8 cellular contexts compared by ENCODE assay signal in the genomic region with DNA sequence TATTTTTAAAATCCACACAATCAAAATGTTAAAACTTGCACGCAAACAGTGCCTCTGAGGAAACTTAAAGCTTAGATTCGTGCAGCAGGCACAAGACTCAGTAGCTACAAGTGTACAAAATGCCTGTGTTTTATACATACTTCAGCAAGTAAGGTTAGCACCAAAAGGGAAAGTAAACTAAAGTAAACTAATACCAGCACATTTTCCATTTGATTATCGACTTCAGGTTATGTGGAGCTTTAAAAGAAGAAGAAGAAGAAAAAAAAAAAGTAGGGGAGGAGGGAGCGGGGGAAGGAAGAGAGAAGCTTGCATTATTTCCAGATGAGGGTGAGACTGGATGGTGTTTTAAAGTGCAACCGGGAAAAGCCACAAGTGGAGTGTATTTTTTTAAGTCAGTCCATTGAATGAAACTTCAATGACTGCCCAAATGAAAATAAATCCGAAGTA. TPM values are rescaled to one million over a fixed set of nuclear protein-coding genes. Genes with fewer than 3 reads are reported as not detected.
DNase-seq lines count a peak whose midpoint lies in the region; TF ChIP-seq lines count a peak whose summit lies in the region.

No MANE protein-coding gene starts in this region.

- H3K27me3 Mint-ChIP-seq in CD8-positive, alpha-beta memory T cell = peaks cover 0 to 3% of the 10 kb centered on the region in 2 donors

- H3K4me1 ChIP-seq in CD8-positive, alpha-beta memory T cell (ENCODE audit: insufficient read depth, low read length) = peaks cover 20% of the 10 kb centered on the region
- H3K4me1 ChIP-seq in parathyroid adenoma = peaks cover 4% of the 10 kb centered on the region

- H3K4me1 Mint-ChIP-seq in CD8-positive, alpha-beta memory T cell = peaks cover 6 to 18% (median 9%) of the 10 kb centered on the region in 3 donors

- H3K27me3 ChIP-seq in CD8-positive, alpha-beta memory T cell (ENCODE audit: insufficient read depth, low read length, poor library complexity, severe bottlenecking) = no peaks in the 10 kb centered on the region
- H3K27me3 ChIP-seq in WERI-Rb-1 (ENCODE audit: insufficient read depth, low read depth, severe bottlenecking) = no peaks in the 10 kb centered on the region
- no peaks in the 10 kb centered on the region for H3K27me3 ChIP-seq in parathyroid adenoma (ENCODE audit: control insufficient read depth, insufficient read depth, low read length)

- no peaks in the 10 kb centered on the region for H3K9me3 ChIP-seq in CD8-positive, alpha-beta memory T cell (ENCODE audit: low read length)
- H3K9me3 ChIP-seq in WERI-Rb-1 (ENCODE audit: severe bottlenecking) (no peaks in the 10 kb centered on the region), parathyroid adenoma (ENCODE audit: control insufficient read depth, low read length) (no peaks in the 10 kb centered on the region)

- peak in 2 of 5 donors; percentile 10 to 11 for DNase-seq in CD8-positive, alpha-beta memory T cell
- DNase-seq in HEK293T (ENCODE audit: extremely low spot score) (no peak), WERI-Rb-1 (no peak), fibroblast of villous mesenchyme (ENCODE audit: low read depth) (peak; percentile 66), NCI-H446 treated with DMSO at 0.1 percent for 48 hours (lab: John Stamatoyannopoulos, UW) (no peak), NCI-H1092 treated with DMSO at 0.1 percent for 48 hours (lab: John Stamatoyannopoulos, UW) (no peak)
- DNase-seq in activated CD4-positive, alpha-beta T cell treated with anti-CD3 and anti-CD28 coated beads, Interleukin-2, amount 50 U/mL, for 48 hours = no peak

- H3K27ac ChIP-seq in CD8-positive, alpha-beta memory T cell (ENCODE audit: low read depth, low read length) = peak overlapping the region; percentile 56
- H3K27ac ChIP-seq in WERI-Rb-1 (no peak overlapping the region), parathyroid adenoma (peak overlapping the region; percentile 78)

- CTCF ChIA-PET in CD8-positive, alpha-beta memory T cell (lab: Charles Lee) = interaction anchor here (1.0 to 4.7 kb wide), 9 partner anchors 14 to 690 kb away, joined by 3 to 41 read pairs (median 5); no protein-coding TSS in a partner anchor
- CTCF ChIA-PET in HEK293T (lab: Yijun Ruan, JAX) = interaction anchor here (0.6 to 1.8 kb wide), 5 partner anchors 180 to 1253 kb away, joined by 3 to 9 read pairs (median 3); no protein-coding TSS in a partner anchor

- H3K27ac Mint-ChIP-seq in CD8-positive, alpha-beta memory T cell = peak overlapping the region; percentile 73 to 98 (median 91)

- no peaks in the 10 kb centered on the region for H3K79me2 ChIP-seq in parathyroid adenoma

- no peaks in the 10 kb centered on the region for H3K36me3 ChIP-seq in CD8-positive, alpha-beta memory T cell (ENCODE audit: insufficient read depth, low read length)
- no peaks in the 10 kb centered on the region for H3K36me3 ChIP-seq in WERI-Rb-1
- no peaks in the 10 kb centered on the region for H3K36me3 ChIP-seq in parathyroid adenoma (ENCODE audit: control insufficient read depth, insufficient read depth, low read length)

- no peak overlapping the region for H3K4me3 Mint-ChIP-seq in CD8-positive, alpha-beta memory T cell

- peak overlapping the region; percentile 75 for H3K4me3 ChIP-seq in CD8-positive, alpha-beta memory T cell (ENCODE audit: low read length)
- H3K4me3 ChIP-seq in WERI-Rb-1 (ENCODE audit: low read depth, low read length) = peak overlapping the region; percentile 49; the same call in 1 of the 2 replicates
- H3K4me3 ChIP-seq in fibroblast of villous mesenchyme (ENCODE audit: low read depth, low read length) = peak overlapping the region; percentile 76
- peak overlapping the region; percentile 76 for H3K4me3 ChIP-seq in parathyroid adenoma (ENCODE audit: low read depth, low read length)

- TF ChIP-seq CTCF in WERI-Rb-1 (IDR thresholded peaks at IDR 0.05; ENCODE audit: low read depth, low read length) (no peak), fibroblast of villous mesenchyme (IDR thresholded peaks at IDR 0.05; ENCODE audit: insufficient read depth, low read depth, low read length) (no peak), parathyroid adenoma (IDR thresholded peaks at IDR 0.05) (no peak)

- peak overlapping the region; percentile 65 for H2AFZ ChIP-seq in parathyroid adenoma

- H3K36me3 Mint-ChIP-seq in CD8-positive, alpha-beta memory T cell = peaks cover 0 to 14% (median 0%) of the 10 kb centered on the region in 3 donors

- H3K4me2 ChIP-seq in parathyroid adenoma (ENCODE audit: low read length) = peak overlapping the region; percentile 80

- POLR2A ChIA-PET in CD8-positive, alpha-beta memory T cell (lab: Charles Lee) = interaction anchor here (0.6 to 3.6 kb wide), 5 partner anchors 81 to 447 kb away, joined by 3 to 21 read pairs (median 7); a partner anchor contains a TSS
- POLR2A ChIA-PET in HEK293T (lab: Yijun Ruan, JAX) = interaction anchor here (1.0 to 3.1 kb wide), 5 partner anchors 80 to 671 kb away, joined by 3 to 16 read pairs (median 6); no protein-coding TSS in a partner anchor

- H3K9ac ChIP-seq in parathyroid adenoma = no peak overlapping the region

- no peaks in the 10 kb centered on the region for H3K9me3 Mint-ChIP-seq in CD8-positive, alpha-beta memory T cell

TF ChIP-seq in HEK293T, 16 proteins besides CTCF, POLR2A, EP300 and RAD21:
- TF ChIP-seq, protein P1, sequence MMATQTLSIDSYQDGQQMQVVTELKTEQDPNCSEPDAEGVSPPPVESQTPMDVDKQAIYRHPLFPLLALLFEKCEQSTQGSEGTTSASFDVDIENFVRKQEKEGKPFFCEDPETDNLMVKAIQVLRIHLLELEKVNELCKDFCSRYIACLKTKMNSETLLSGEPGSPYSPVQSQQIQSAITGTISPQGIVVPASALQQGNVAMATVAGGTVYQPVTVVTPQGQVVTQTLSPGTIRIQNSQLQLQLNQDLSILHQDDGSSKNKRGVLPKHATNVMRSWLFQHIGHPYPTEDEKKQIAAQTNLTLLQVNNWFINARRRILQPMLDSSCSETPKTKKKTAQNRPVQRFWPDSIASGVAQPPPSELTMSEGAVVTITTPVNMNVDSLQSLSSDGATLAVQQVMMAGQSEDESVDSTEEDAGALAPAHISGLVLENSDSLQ (IDR thresholded peaks at IDR 0.05) = no peak
- TF ChIP-seq ZNF384 (IDR thresholded peaks at IDR 0.05) (peak; percentile 72), FOXK2 (IDR thresholded peaks at IDR 0.05) (no peak), ELF4 (IDR thresholded peaks at IDR 0.05) (no peak)

RNA-seq across cellular contexts. Expression of a gene that starts 0.6 kb away (rescaled TPM):
- total RNA-seq in CD8-positive, alpha-beta memory T cell = 1 to 10 TPM in 1 of 2 experiments, under 1 TPM in 1; 0.93 to 1.2 TPM
- 0.23 TPM for polyA plus RNA-seq in CD8-positive, alpha-beta memory T cell
- 95.9 and 121 TPM in 2 replicates for total RNA-seq in fibroblast of villous mesenchyme

Comparison
In these comparisons a context has a peak if more than half of its experiments do, and no peak if none do; other contexts are left out.
1. RNA of a gene that starts 0.6 kb away (total RNA-seq): 95.9 to 121 TPM in fibroblast of villous mesenchyme; 0.93 to 1.2 TPM in CD8-positive, alpha-beta memory T cell; every median in the first group is over 10 times any median in the second.
2. Peak in every context shown above with its lines, with median percentiles within 50 percentile points of each other: H3K4me3 ChIP-seq.